8 cellular contexts compared by ENCODE assay signal in the genomic region with DNA sequence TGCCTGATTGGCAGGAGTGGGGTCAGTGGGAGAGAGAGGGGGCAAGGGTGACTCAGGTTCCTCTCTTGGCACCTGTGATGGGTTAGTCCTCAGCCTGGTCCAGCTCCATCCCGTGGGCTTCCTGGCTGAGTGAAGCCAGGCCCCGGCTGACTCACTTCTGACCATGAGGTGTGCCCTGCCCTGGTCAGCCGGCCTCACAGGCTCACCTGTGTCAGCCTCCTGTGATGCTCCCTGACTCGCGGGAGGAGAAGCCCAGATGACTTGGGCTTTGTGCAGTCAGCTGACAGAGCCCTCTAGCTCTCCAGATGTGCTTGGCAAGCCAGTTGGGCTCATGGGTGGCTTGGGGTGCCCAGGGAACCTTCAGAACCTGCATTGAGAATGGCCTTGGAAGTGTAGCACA. TPM values are rescaled to one million over a fixed set of nuclear protein-coding genes. Genes with fewer than 3 reads are reported as not detected.
DNase-seq lines count a peak whose midpoint lies in the region; ATAC-seq and TF ChIP-seq lines count a peak whose summit lies in the region.
"Had no signal": no experiment of that assay in that cellular context is flagged by ENCODE, and none has a peak within 500 bp of the region (broad histone marks: within the 10 kb centered on the region; RNA-seq: fewer than 3 reads in every experiment).

No MANE protein-coding gene starts in this region.

- no peak overlapping the region for H3K4me3 ChIP-seq in BE2C (ENCODE audit: low read depth, low read length)

- H3K36me3 ChIP-seq in BE2C, result no peaks in the 10 kb centered on the region

- H3K27me3 ChIP-seq in BE2C, result no peaks in the 10 kb centered on the region

- no peaks in the 10 kb centered on the region for H3K9me3 ChIP-seq in BE2C

- peak; percentile 5 for ATAC-seq in GM18498 (IDR thresholded peaks at IDR 0.05; ENCODE audit: unreplicated experiment)
- ATAC-seq in GM21381 (IDR thresholded peaks at IDR 0.05; ENCODE audit: unreplicated experiment), result peak; percentile 16

- H3K4me1 ChIP-seq in BE2C, result no peaks in the 10 kb centered on the region

- in situ Hi-C loops in ACHN (cut with HindIII; ENCODE audit: low pct_ligation_motif_present, low pct_unique_long_range_greater_than_20kb, low sequenced_read_pairs), result no loop called here

- DNase-seq in NCI-H226 (peak; percentile 12), kidney tubule cell (ENCODE audit: low spot score) (peak; percentile 95), BE2C (no peak), SIG-M5 (lab: John Stamatoyannopoulos, UW) (no peak), ACHN (no peak)
- DNase-seq: GOT3 had no signal

- no peak for TF ChIP-seq CTCF in BE2C (IDR thresholded peaks at IDR 0.05; ENCODE audit: low read depth, low read length)

RNA-seq across cellular contexts. Expression of gene PPIF, which starts 16.0 kb away (rescaled TPM):
- 90.4 TPM for polyA plus RNA-seq in BE2C (2012; ENCODE audit: insufficient read depth, insufficient read length, low read depth)

Comparison
In these comparisons a context has a peak if more than half of its experiments do, and no peak if none do; other contexts are left out.
1. DNase-seq: peak in NCI-H226 (single experiment) and kidney tubule cell (single experiment); none in BE2C (single experiment), SIG-M5 (single experiment) and ACHN (single experiment).